8 cellular contexts compared by ENCODE assay signal in the genomic region with DNA sequence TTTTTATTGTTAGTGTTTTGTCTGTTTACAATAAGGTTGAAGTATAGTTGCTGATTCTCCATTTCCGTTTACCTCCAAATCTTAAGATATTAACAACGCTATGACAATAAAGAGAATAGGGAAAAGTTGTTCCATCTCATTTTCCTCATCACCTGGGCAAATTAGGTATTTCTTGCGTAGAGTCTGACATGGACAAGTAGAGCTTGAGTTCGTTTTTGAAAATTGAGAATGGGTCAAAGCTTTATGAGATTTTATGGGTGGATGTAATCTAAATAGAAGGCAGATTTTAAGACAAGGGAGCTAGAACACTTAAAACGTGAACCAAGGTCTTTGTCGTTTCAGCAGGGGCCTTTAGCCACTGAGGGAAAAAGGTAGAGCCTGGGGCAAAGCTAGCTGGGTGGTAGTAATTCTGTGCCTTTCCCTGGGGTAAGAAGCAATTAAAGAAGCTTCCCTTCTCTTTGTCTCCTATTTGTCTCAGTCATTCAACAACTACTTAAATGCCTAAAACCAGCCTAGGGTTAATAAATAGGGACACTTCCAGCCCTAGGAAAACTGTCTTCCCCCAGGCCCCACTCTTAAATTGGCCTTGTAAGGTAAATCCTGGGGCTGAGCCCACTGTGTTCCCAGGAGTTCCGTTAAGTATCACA. TPM values are rescaled to one million over a fixed set of nuclear protein-coding genes. Genes with fewer than 3 reads are reported as not detected.
DNase-seq lines count a peak whose midpoint lies in the region; TF ChIP-seq lines count a peak whose summit lies in the region.

No MANE protein-coding gene starts in this region.

- H3K36me3 ChIP-seq in ACC112 (ENCODE audit: insufficient read depth, low read length) (no peaks in the 10 kb centered on the region), mucosa of stomach (ENCODE audit: control insufficient read depth, insufficient read depth, low read length) (no peaks in the 10 kb centered on the region)

- H3K27ac Mint-ChIP-seq in HFFc6 = peak overlapping the region; percentile 100
- peak overlapping the region; percentile 100 for H3K27ac Mint-ChIP-seq in MCF 10A (ENCODE audit: low read depth, unreplicated experiment)

- POLR2A ChIA-PET in MCF 10A (lab: Yijun Ruan, JAX) = interaction anchor here (0.6 to 2.1 kb wide), 15 partner anchors 10 to 606 kb away, joined by 3 to 11 read pairs (median 4); partner anchors contain the start of genes IFT74 and PLAA

- DNase-seq in HFFc6 (no peak), MCF 10A (ENCODE audit: unreplicated experiment) (peak; percentile 2), UCSD-AML1 (lab: John Stamatoyannopoulos, UW; ENCODE audit: unreplicated experiment) (no peak), midbrain (lab: John Stamatoyannopoulos, UW) (no peak), amniotic stem cell (lab: John Stamatoyannopoulos, UW) (no peak)
- no peak for DNase-seq in stimulated activated CD8-positive, alpha-beta memory T cell treated with anti-CD3 and anti-CD28 coated beads, Interleukin-4, amount 100 ng/mL, for 48 hours

- TSS peak; percentile 97 for BruUV-seq in MCF 10A (replicated peaks; lab: Mats Ljungman, UMichigan)

- TF ChIP-seq CTCF in HFFc6 (IDR thresholded peaks at IDR 0.05) (no peak), MCF 10A (IDR thresholded peaks at IDR 0.05; ENCODE audit: unreplicated experiment) (no peak)

- intact Hi-C loops in MCF 10A (cut with micrococcal nuclease) = loop anchor here (2.0 to 5.0 kb wide), 4 partner anchors 54 to 384 kb away; partner anchors contain the start of gene PLAA

- no peaks in the 10 kb centered on the region for H3K9me3 ChIP-seq in mucosa of stomach (ENCODE audit: control insufficient read depth, low read length)

- H3K4me1 ChIP-seq in ACC112 (ENCODE audit: control insufficient read depth, insufficient read depth, low read length, unreplicated experiment) (peaks cover 16% of the 10 kb centered on the region), mucosa of stomach (ENCODE audit: control insufficient read depth, insufficient read depth, low read length) (no peaks in the 10 kb centered on the region)

- H3K4me3 ChIP-seq in ACC112 (ENCODE audit: low read depth, low read length) = peak overlapping the region; percentile 90
- H3K4me3 ChIP-seq in mucosa of stomach (ENCODE audit: low read length) = peak overlapping the region; percentile 100

- peak overlapping the region; percentile 98 for H2AFZ ChIP-seq in ACC112 (ENCODE audit: low read length, unreplicated experiment)

- H3K27me3 Mint-ChIP-seq in HFFc6 (ENCODE audit: insufficient read depth) (peaks cover 5% of the 10 kb centered on the region), MCF 10A (ENCODE audit: insufficient read depth, unreplicated experiment) (no peaks in the 10 kb centered on the region)

- H3K79me2 ChIP-seq in ACC112 (ENCODE audit: control insufficient read depth, insufficient read depth, low read length, unreplicated experiment) = peaks cover 33% of the 10 kb centered on the region

- H3K27me3 ChIP-seq in ACC112 (ENCODE audit: insufficient read depth, low read length) (no peaks in the 10 kb centered on the region), mucosa of stomach (ENCODE audit: control insufficient read depth, insufficient read depth, low read length) (no peaks in the 10 kb centered on the region)

- H3K36me3 Mint-ChIP-seq in HFFc6 (ENCODE audit: low read depth) (peaks cover 7% of the 10 kb centered on the region; the same call in 1 of the 2 replicates), MCF 10A (ENCODE audit: insufficient read depth, unreplicated experiment) (peaks cover 14% of the 10 kb centered on the region)

- peaks cover 6% of the 10 kb centered on the region for H3K9me3 Mint-ChIP-seq in HFFc6
- H3K9me3 Mint-ChIP-seq in MCF 10A (ENCODE audit: unreplicated experiment) = peaks cover 8% of the 10 kb centered on the region

- peak overlapping the region; percentile 98 for H3K9ac ChIP-seq in mucosa of stomach (ENCODE audit: low read length)

- H3K27ac ChIP-seq in ACC112 (ENCODE audit: low read depth, low read length) = peak overlapping the region; percentile 83

- H3K4me1 Mint-ChIP-seq in HFFc6 (ENCODE audit: low read depth) = peaks cover 28% of the 10 kb centered on the region
- peaks cover 10% of the 10 kb centered on the region for H3K4me1 Mint-ChIP-seq in MCF 10A (ENCODE audit: insufficient read depth, unreplicated experiment)

- H3K4me3 Mint-ChIP-seq in HFFc6 = peak overlapping the region; percentile 100
- H3K4me3 Mint-ChIP-seq in MCF 10A (ENCODE audit: unreplicated experiment) = peak overlapping the region; percentile 100

- CTCF ChIA-PET in MCF 10A (lab: Yijun Ruan, JAX) = interaction anchor here (0.5 to 1.6 kb wide), 7 partner anchors 10 to 138 kb away, joined by 3 to 6 read pairs (median 3); no protein-coding TSS in a partner anchor

RNA-seq across cellular contexts. Expression of gene CAAP1, which starts 0.6 kb away (rescaled TPM):
- 10 to 100 TPM; 12.1 to 15.3 (median 13.7) TPM for total RNA-seq in HFFc6 (2021; fragmentation: NEBNext Ultra II Directional; extraction: Animal tissue kit (Norgen Biotek cat#: 25700))
- 29.2 and 35.2 TPM in 2 replicates for total RNA-seq in MCF 10A (2022)

RNA-seq across cellular contexts. Expression of gene PLAA, which starts 53.9 kb away (rescaled TPM):
- total RNA-seq in HFFc6 (2021; fragmentation: NEBNext Ultra II Directional; extraction: Animal tissue kit (Norgen Biotek cat#: 25700)) = 10 to 100 TPM; 33.4 to 37.9 (median 36.7) TPM
- total RNA-seq in MCF 10A (2022) = 29.6 and 36.7 TPM in 2 replicates
